In genomic region chrX:16186380-16187007, GRCh38 we compare ENCODE assay signal across 1 cellular context.
TF ChIP-seq lines count a peak whose summit lies in the region.

No MANE protein-coding gene starts in this region.

TF ChIP-seq in A549, 52 proteins besides CTCF, POLR2A, EP300 and RAD21 (continued from another document):
- no peak for TF ChIP-seq MAX (IDR thresholded peaks at IDR 0.05)
